ENCODE assay signal across 8 cellular contexts in the genomic region with DNA sequence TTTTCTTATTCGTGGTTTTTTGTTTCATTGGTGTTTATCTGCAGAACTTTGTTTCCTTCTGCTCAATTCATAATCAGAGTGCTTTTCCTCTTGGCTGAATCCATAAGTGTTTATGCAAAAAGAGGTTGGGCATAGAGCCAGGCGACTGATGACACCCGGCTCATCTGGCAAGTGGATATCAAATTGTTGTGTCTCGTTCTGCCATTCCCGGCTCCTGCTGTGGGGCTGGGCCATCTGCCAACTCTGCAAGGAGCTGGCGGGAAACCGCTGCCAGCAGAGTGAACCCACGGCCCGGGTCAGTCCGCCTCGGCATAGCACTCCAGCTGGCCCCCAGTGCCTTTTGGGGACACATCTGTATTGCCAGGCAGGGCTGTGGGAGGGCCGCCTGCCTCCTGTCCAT.
A peak's percentile ranks its signal among the peaks of the same experiment; 100 is the strongest.
DNase-seq lines count a peak whose midpoint lies in the region; TF ChIP-seq lines count a peak whose summit lies in the region.
"Not testable (repeated sequence)": the region's sequence is repeated elsewhere in the genome, so short reads cannot be mapped to it uniquely, and the experiment has no call there.

No MANE protein-coding gene starts in this region.

- peak; percentile 94 for DNase-seq in DMS79 (lab: John Stamatoyannopoulos, UW)
- peak; percentile 99 for DNase-seq in NCI-H1105 (lab: John Stamatoyannopoulos, UW)
- DNase-seq in NCI-H345 treated with DMSO at 0.1 percent for 48 hours (lab: John Stamatoyannopoulos, UW; ENCODE audit: unreplicated experiment) = peak; percentile 85
- peak in 51 of 56 donors; percentile 3 to 97 (median 41) for DNase-seq in amygdala (lab: John Stamatoyannopoulos, UW)
- DNase-seq in fibroblast of mammary gland (ENCODE audit: low read depth) = peak; percentile 37
- peak; percentile 4 for DNase-seq in left kidney (ENCODE audit: low read depth, low spot score)
- peak; percentile 90 for DNase-seq in posterior vena cava (ENCODE audit: low spot score)
- peak; percentile 57 to 62 for DNase-seq in uterus

- not testable (repeated sequence) for H3K4me1 ChIP-seq in uterus

- H3K9me3 ChIP-seq in uterus = not testable (repeated sequence)

- TF ChIP-seq CTCF in fibroblast of mammary gland (conservative IDR thresholded peaks at IDR 0.05; ENCODE audit: control insufficient read depth, insufficient read depth, low read depth, low read length); uterus (IDR thresholded peaks at IDR 0.05): not testable (repeated sequence)

- H3K36me3 ChIP-seq in uterus = not testable (repeated sequence)

- not testable (repeated sequence) for TF ChIP-seq POLR2A in uterus (IDR thresholded peaks at IDR 0.05)

- not testable (repeated sequence) for H3K4me3 ChIP-seq in fibroblast of mammary gland (ENCODE audit: control insufficient read depth, low read depth, low read length); uterus

- not testable (repeated sequence) for H3K27me3 ChIP-seq in uterus

- peak overlapping the region in 1 of 2 donors; percentile 36 for H3K27ac ChIP-seq in uterus

- intact Hi-C loops in posterior vena cava (cut with DNase I); uterus (cut with DNase I; ENCODE audit: low total_unique reads): not testable (repeated sequence)

Comparison
In these comparisons a context has a peak if more than half of its experiments do, and no peak if none do; other contexts are left out.
1. DNase-seq: peak in every context shown above with its lines; median percentile 99 in NCI-H1105; 94 in DMS79; 90 in posterior vena cava; 85 in NCI-H345 treated with DMSO at 0.1 percent for 48 hours; 60 in uterus; 41 in amygdala; 37 in fibroblast of mammary gland; 4 in left kidney.